22 cellular contexts compared by ENCODE assay signal in the genomic region with DNA sequence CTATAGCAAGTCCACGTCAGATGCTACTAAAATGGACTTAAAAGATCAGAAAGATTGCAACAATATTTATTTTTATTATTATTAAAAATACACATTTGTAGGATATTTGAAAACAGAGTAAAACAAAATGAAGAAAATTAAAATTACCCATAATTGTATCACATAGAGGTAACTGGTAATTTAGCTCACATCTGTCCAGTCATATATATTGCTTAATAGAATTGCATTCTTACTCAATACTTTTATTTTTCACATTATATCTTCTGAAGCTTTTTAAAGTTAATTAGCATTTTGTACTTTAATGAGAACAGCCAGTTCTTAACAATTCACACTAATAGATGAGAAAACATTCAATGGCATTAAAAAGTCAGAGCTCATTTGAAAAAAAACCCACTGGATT. TPM values are rescaled to one million over a fixed set of nuclear protein-coding genes. Genes with fewer than 3 reads are reported as not detected.
"Had no signal": no experiment of that assay in that cellular context is flagged by ENCODE, and none has a peak within 500 bp of the region (broad histone marks: within the 10 kb centered on the region; RNA-seq: fewer than 3 reads in every experiment).

No MANE protein-coding gene starts in this region.

- H3K4me1 Mint-ChIP-seq: neural crest cell had no signal

- H3K4me3 ChIP-seq: esophagus muscularis mucosa, gastrocnemius medialis, heart right ventricle, sigmoid colon, skin epidermis, stomach, thoracic aorta, transverse colon had no signal

- DNase-seq: effector memory CD4-positive, alpha-beta T cell; gastrocnemius medialis; heart right ventricle; hypothalamus; kidney glomerular epithelial cell; mammary epithelial cell; naive thymus-derived CD4-positive, alpha-beta T cell; posterior cingulate gyrus; sigmoid colon; stimulated activated CD4-positive, alpha-beta T cell treated with anti-CD3 and anti-CD28 coated beads, Interleukin-2, amount 100 ng/mL, for 24 hours; stimulated activated CD4-positive, alpha-beta T cell treated with anti-CD3 and anti-CD28 coated beads, Interleukin-4, amount 100 ng/mL, for 4 hours; stimulated activated naive CD4-positive, alpha-beta T cell; stomach; substantia nigra; transverse colon had no signal

- FAIRE-seq: islet of Langerhans had no signal

- ATAC-seq: gastrocnemius medialis; heart right ventricle; naive thymus-derived CD4-positive, alpha-beta T cell had no signal

- H3K4me3 Mint-ChIP-seq: neural crest cell had no signal

- H3K27ac ChIP-seq: epithelial cell of prostate, esophagus muscularis mucosa, gastrocnemius medialis, heart right ventricle, sigmoid colon, skin epidermis, stomach, thoracic aorta, transverse colon had no signal

- H3K9me3 ChIP-seq: esophagus muscularis mucosa, gastrocnemius medialis, sigmoid colon, stomach, thoracic aorta, transverse colon had no signal

- H3K27me3 ChIP-seq: esophagus muscularis mucosa, gastrocnemius medialis, heart right ventricle, sigmoid colon, stomach, transverse colon had no signal

- H3K36me3 ChIP-seq: esophagus muscularis mucosa, gastrocnemius medialis, heart right ventricle, sigmoid colon, stomach, thoracic aorta, transverse colon had no signal

- H3K4me1 ChIP-seq: esophagus muscularis mucosa, gastrocnemius medialis, sigmoid colon, stomach, transverse colon had no signal

RNA-seq across cellular contexts. Expression of a gene that starts 28.1 kb away (rescaled TPM):
- total RNA-seq: osteocyte had no signal
